Comparison of ENCODE assay signal across 1 cellular context in genomic region chr6:162727347-162728176, GRCh38.
TF ChIP-seq lines count a peak whose summit lies in the region.

Gene PACRG (plus strand): TSS chr6:162727974.
Gene PRKN (minus strand): TSS chr6:162727766.

TF ChIP-seq in HepG2, 621 proteins besides CTCF, POLR2A, EP300 and RAD21 (continued from another document and continues in another):
- TF ChIP-seq CEBPZ (IDR thresholded peaks at IDR 0.05; ENCODE audit: low read length) (no peak), ZNF891 (CRISPR knock-in tag; IDR thresholded peaks at IDR 0.05) (peak; percentile 74), ZFP82 (CRISPR knock-in tag; IDR thresholded peaks at IDR 0.05; ENCODE audit: borderline replicate concordance) (peak; percentile 93), RXRB (CRISPR knock-in tag; IDR thresholded peaks at IDR 0.05; ENCODE audit: borderline replicate concordance) (no peak; the same call in 1 of the 2 replicates), TMF1 (CRISPR knock-in tag; IDR thresholded peaks at IDR 0.05; ENCODE audit: low read depth) (no peak), SETDB1 (CRISPR knock-in tag; IDR thresholded peaks at IDR 0.05; ENCODE audit: borderline replicate concordance) (no peak), NCOA5 (CRISPR knock-in tag; IDR thresholded peaks at IDR 0.05) (no peak), U2AF2 (IDR thresholded peaks at IDR 0.05; ENCODE audit: low read depth, low read length) (no peak), TP53 (CRISPR knock-in tag; conservative IDR thresholded peaks at IDR 0.05) (no peak), JUN (CRISPR knock-in tag; IDR thresholded peaks at IDR 0.05) (peak; percentile 82), TFDP1 (CRISPR knock-in tag; IDR thresholded peaks at IDR 0.05; ENCODE audit: borderline replicate concordance) (peak; percentile 40; the same call in 1 of the 2 replicates), ZNF33A (CRISPR knock-in tag; IDR thresholded peaks at IDR 0.05; ENCODE audit: borderline replicate concordance) (0 out of 2 replicates have a peak, but pooled peaks have one; percentile 75), MEIS2 (CRISPR knock-in tag; IDR thresholded peaks at IDR 0.05) (peak; percentile 73; the same call in 1 of the 2 replicates), PRMT3 (CRISPR knock-in tag; IDR thresholded peaks at IDR 0.05; ENCODE audit: borderline replicate concordance, low read depth) (no peak; the same call in 1 of the 2 replicates), TGIF2 (CRISPR knock-in tag; IDR thresholded peaks at IDR 0.05) (no peak), PRPF4 (IDR thresholded peaks at IDR 0.05; ENCODE audit: low read depth, low read length, poor library complexity, severe bottlenecking) (no peak), KLF15 (CRISPR knock-in tag; IDR thresholded peaks at IDR 0.05; ENCODE audit: borderline replicate concordance) (no peak; the same call in 1 of the 2 replicates), MED13 (CRISPR knock-in tag; IDR thresholded peaks at IDR 0.05) (peak; percentile 61; the same call in 1 of the 2 replicates), ZNF329 (CRISPR knock-in tag; IDR thresholded peaks at IDR 0.05; ENCODE audit: low read depth) (no peak), GLMP (CRISPR knock-in tag; IDR thresholded peaks at IDR 0.05; ENCODE audit: borderline replicate concordance) (no peak), FOXK1 (CRISPR knock-in tag; IDR thresholded peaks at IDR 0.05; ENCODE audit: borderline replicate concordance, low read depth) (peak; percentile 83; the same call in 1 of the 2 replicates), ATF7-NPFF (CRISPR knock-in tag; IDR thresholded peaks at IDR 0.05; ENCODE audit: low read depth) (peak; percentile 90), ZBTB14 (CRISPR knock-in tag; IDR thresholded peaks at IDR 0.05) (no peak), ZNF784 (CRISPR knock-in tag; IDR thresholded peaks at IDR 0.05; ENCODE audit: borderline replicate concordance) (no peak; the same call in 1 of the 2 replicates), ZNF138 (CRISPR knock-in tag; IDR thresholded peaks at IDR 0.05; ENCODE audit: low read depth) (no peak; the same call in 1 of the 2 replicates), RFX1 (IDR thresholded peaks at IDR 0.05) (peak; percentile 94), FOSL2 (CRISPR knock-in tag; IDR thresholded peaks at IDR 0.05) (no peak; the same call in 1 of the 2 replicates), MBD4 (IDR thresholded peaks at IDR 0.05; ENCODE audit: borderline replicate concordance, low read length) (no peak), TBX3 (IDR thresholded peaks at IDR 0.05; ENCODE audit: borderline replicate concordance) (peak; percentile 79; the same call in 1 of the 2 replicates), ARID3A (IDR thresholded peaks at IDR 0.05; ENCODE audit: low read depth, low read length) (no peak), THYN1 (CRISPR knock-in tag; IDR thresholded peaks at IDR 0.05; ENCODE audit: borderline replicate concordance, low read depth) (no peak), ZFP36L2 (CRISPR knock-in tag; IDR thresholded peaks at IDR 0.05) (no peak), ZHX2 (IDR thresholded peaks at IDR 0.05; ENCODE audit: low read depth) (no peak; the same call in 1 of the 2 replicates), ZHX2 (CRISPR knock-in tag; IDR thresholded peaks at IDR 0.05; ENCODE audit: borderline replicate concordance) (0 out of 2 replicates have a peak, but pooled peaks have one; percentile 40), SOX5 (CRISPR knock-in tag; IDR thresholded peaks at IDR 0.05; ENCODE audit: borderline replicate concordance) (peak; percentile 47; the same call in 1 of the 2 replicates), THAP11 (CRISPR knock-in tag; IDR thresholded peaks at IDR 0.05) (peak; percentile 99), ZNF619 (CRISPR knock-in tag; IDR thresholded peaks at IDR 0.05) (peak; percentile 77), ZNF256 (CRISPR knock-in tag; conservative IDR thresholded peaks at IDR 0.05) (peak; percentile 61; the same call in 1 of the 2 replicates), ZNF276 (CRISPR knock-in tag; IDR thresholded peaks at IDR 0.05; ENCODE audit: low read depth) (no peak; the same call in 1 of the 2 replicates), DMTF1 (CRISPR knock-in tag; IDR thresholded peaks at IDR 0.05) (no peak), ZNF558 (CRISPR knock-in tag; IDR thresholded peaks at IDR 0.05; ENCODE audit: borderline replicate concordance) (no peak), HOXD1 (CRISPR knock-in tag; IDR thresholded peaks at IDR 0.05) (peak; percentile 80; the same call in 1 of the 2 replicates)
